7 cellular contexts compared by ENCODE assay signal in genomic region chr2:29011650-29012060, GRCh38. TPM values are rescaled to one million over a fixed set of nuclear protein-coding genes. Genes with fewer than 3 reads are reported as not detected.
A peak's percentile ranks its signal among the peaks of the same experiment; 100 is the strongest.
DNase-seq lines count a peak whose midpoint lies in the region; ATAC-seq and TF ChIP-seq lines count a peak whose summit lies in the region.

No MANE protein-coding gene starts in this region.

- ATAC-seq in Right ventricle myocardium superior (ENCODE audit: poor library complexity) (peak; percentile 62), GM18505 (IDR thresholded peaks at IDR 0.05; ENCODE audit: unreplicated experiment) (no peak)

- intact Hi-C loops in Right ventricle myocardium superior (cut with DNase I), result no loop called here

- DNase-seq in NCI-H2171 (lab: John Stamatoyannopoulos, UW) (peak; percentile 30), activated T-cell treated with anti-CD3 and anti-CD28 coated beads for 1 hour (ENCODE audit: low read depth) (peak; percentile 54), Right ventricle myocardium superior (peak; percentile 90), iPS-NIHi11 (ENCODE audit: low spot score) (no peak), medulla oblongata (ENCODE audit: extremely low spot score) (no peak)
- peak; percentile 30 to 45 for DNase-seq in stimulated activated CD4-positive, alpha-beta T cell treated with anti-CD3 and anti-CD28 coated beads, Interleukin-4, amount 100 ng/mL, for 48 hours (ENCODE audit: low read depth in 2 of 2)

- no peak for TF ChIP-seq POLR2A in GM18505 (IDR thresholded peaks at IDR 0.05; ENCODE audit: borderline replicate concordance, extremely low read depth, insufficient read depth, insufficient read length)

RNA-seq across cellular contexts. Expression of gene TOGARAM2, which starts 30.6 kb away (rescaled TPM):
- total RNA-seq in Right ventricle myocardium superior, result 42.8 TPM

Comparison
In these comparisons a context has a peak if more than half of its experiments do, and no peak if none do; other contexts are left out.
1. DNase-seq: peak in NCI-H2171 (single experiment), activated T-cell treated with anti-CD3 and anti-CD28 coated beads for 1 hour (single experiment), Right ventricle myocardium superior (single experiment) and stimulated activated CD4-positive, alpha-beta T cell treated with anti-CD3 and anti-CD28 coated beads, Interleukin-4, amount 100 ng/mL, for 48 hours (2 of 2); none in iPS-NIHi11 (single experiment) and medulla oblongata (single experiment).